In the genomic region with DNA sequence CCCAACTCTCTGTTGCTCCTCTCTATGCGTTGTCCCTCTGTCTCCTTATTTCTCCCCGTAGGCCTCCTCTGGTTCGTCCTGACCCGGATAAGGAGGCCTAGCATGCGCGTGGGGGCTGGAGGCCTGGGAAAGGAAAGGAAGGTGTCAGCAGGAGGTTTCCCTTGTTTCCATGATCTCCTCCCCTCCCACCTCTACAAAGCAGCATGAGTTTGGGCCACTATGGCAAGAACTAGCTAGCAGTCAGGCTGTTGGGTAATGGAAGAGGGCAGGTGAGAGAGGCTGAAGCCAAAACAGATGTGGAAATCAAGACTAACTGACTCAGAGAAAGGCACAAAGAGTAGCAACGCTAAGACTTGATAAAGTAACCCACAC, we compare ENCODE assay signal across 7 cellular contexts. TPM values are rescaled to one million over a fixed set of nuclear protein-coding genes. Genes with fewer than 3 reads are reported as not detected.
A peak's percentile ranks its signal among the peaks of the same experiment; 100 is the strongest.
DNase-seq lines count a peak whose midpoint lies in the region; ATAC-seq, FAIRE-seq and TF ChIP-seq lines count a peak whose summit lies in the region.
"Had no signal": no experiment of that assay in that cellular context is flagged by ENCODE, and none has a peak within 500 bp of the region (broad histone marks: within the 10 kb centered on the region; RNA-seq: fewer than 3 reads in every experiment).

No MANE protein-coding gene starts in this region.

- H3K4me1 Mint-ChIP-seq in activated naive CD4-positive, alpha-beta T cell treated with anti-CD3 and anti-CD28 coated beads, Interleukin-2, amount 50 U/mL, for 24 hours, result peaks cover 17% of the 10 kb centered on the region

- no peaks in the 10 kb centered on the region for H3K27me3 Mint-ChIP-seq in activated naive CD4-positive, alpha-beta T cell treated with anti-CD3 and anti-CD28 coated beads, Interleukin-2, amount 50 U/mL, for 24 hours

- H3K9ac ChIP-seq in iPS-15b (ENCODE audit: low read depth, low read length), result no peak overlapping the region

- H3K27ac Mint-ChIP-seq in activated naive CD4-positive, alpha-beta T cell treated with anti-CD3 and anti-CD28 coated beads, Interleukin-2, amount 50 U/mL, for 24 hours, result no peak overlapping the region

- H3K27me3 ChIP-seq in iPS-15b (ENCODE audit: control insufficient read depth, insufficient read depth, low read length) (peaks cover 19% of the 10 kb centered on the region), upper lobe of left lung (no peaks in the 10 kb centered on the region)

- peak overlapping the region; percentile 91 for H3K4me3 Mint-ChIP-seq in activated naive CD4-positive, alpha-beta T cell treated with anti-CD3 and anti-CD28 coated beads, Interleukin-2, amount 50 U/mL, for 24 hours

- TF ChIP-seq CTCF in upper lobe of left lung (IDR thresholded peaks at IDR 0.05), result no peak

- H3K9me3 ChIP-seq in iPS-15b (ENCODE audit: control insufficient read depth, insufficient read depth, low read length), result no peaks in the 10 kb centered on the region
- no peaks in the 10 kb centered on the region for H3K9me3 ChIP-seq in upper lobe of left lung

- H3K36me3 ChIP-seq in iPS-15b (ENCODE audit: control insufficient read depth, insufficient read depth, low read length), result no peaks in the 10 kb centered on the region
- H3K36me3 ChIP-seq in upper lobe of left lung, result no peaks in the 10 kb centered on the region

- no peak for FAIRE-seq in urothelium cell line (lab: Jason Lieb, UNC)

- H3K4me1 ChIP-seq in iPS-15b (ENCODE audit: control insufficient read depth, insufficient read depth, low read length), result peaks cover 25% of the 10 kb centered on the region
- peaks cover 21 to 28% (median 25%) of the 10 kb centered on the region in 4 donors for H3K4me1 ChIP-seq in upper lobe of left lung
- H3K4me1 ChIP-seq: foreskin keratinocyte had no signal

- peak overlapping the region; percentile 53 to 80 (median 70) for H3K27ac ChIP-seq in upper lobe of left lung
- H3K27ac ChIP-seq: foreskin keratinocyte had no signal

- peak overlapping the region; percentile 83 for H3K4me3 ChIP-seq in iPS-15b (ENCODE audit: low read depth, low read length)
- H3K4me3 ChIP-seq in upper lobe of left lung, result peak overlapping the region in 3 of 4 donors; percentile 55 to 76 (median 57)

- no peak for TF ChIP-seq POLR2A in upper lobe of left lung (IDR thresholded peaks at IDR 0.05)

- TF ChIP-seq EP300 in upper lobe of left lung (IDR thresholded peaks at IDR 0.05), result no peak

- no peak for DNase-seq in activated naive CD4-positive, alpha-beta T cell treated with Interleukin-2 at 50 U/mL for 16 hours
- DNase-seq in upper lobe of left lung, result no peak
- no peak for DNase-seq in urothelium cell line (ENCODE audit: low spot score)
- no peak for DNase-seq in mucosa of gallbladder (ENCODE audit: low spot score)

- no peak for ATAC-seq in upper lobe of left lung (ENCODE audit: low FRiP score in 2 of 2)

- 17 to 35% methylated on average over 7 of the region's 7 CpGs for WGBS in upper lobe of left lung, 2 donors

- no peaks in the 10 kb centered on the region for H3K36me3 Mint-ChIP-seq in activated naive CD4-positive, alpha-beta T cell treated with anti-CD3 and anti-CD28 coated beads, Interleukin-2, amount 50 U/mL, for 24 hours

- no peaks in the 10 kb centered on the region for H3K9me3 Mint-ChIP-seq in activated naive CD4-positive, alpha-beta T cell treated with anti-CD3 and anti-CD28 coated beads, Interleukin-2, amount 50 U/mL, for 24 hours

RNA-seq across cellular contexts. Expression of a gene that starts 0.7 kb away (rescaled TPM):
- total RNA-seq in upper lobe of left lung (10 to 100 TPM in 1 of 6 donors, 1 to 10 TPM in 5; 2.1 to 13.6 (median 5.8) TPM), mucosa of gallbladder (9.1 TPM)

RNA-seq across cellular contexts. Expression of a gene that starts 9.3 kb away (rescaled TPM):
- 10 to 100 TPM in 5 of 6 donors, 1 to 10 TPM in 1; 7.4 to 19.1 (median 15.8) TPM for total RNA-seq in upper lobe of left lung
- total RNA-seq in mucosa of gallbladder, result 4.6 TPM
- total RNA-seq: foreskin keratinocyte had no signal

RNA-seq across cellular contexts. Expression of a gene that starts 18.6 kb away (rescaled TPM):
- total RNA-seq in upper lobe of left lung, result 10 to 100 TPM in 1 of 6 donors, 1 to 10 TPM in 5; 2.2 to 16.8 (median 6.2) TPM
- 11.5 TPM for total RNA-seq in mucosa of gallbladder

RNA-seq across cellular contexts. Expression of a gene that starts 18.8 kb away (rescaled TPM):
- total RNA-seq in upper lobe of left lung, result 10 to 100 TPM in 5 of 6 donors, 1 to 10 TPM in 1; 8.9 to 50.3 (median 25.9) TPM
- total RNA-seq in mucosa of gallbladder, result 36.4 TPM

RNA-seq across cellular contexts. Expression of a gene that starts 28.7 kb away (rescaled TPM):
- under 1 TPM in 2 of 6 donors, not detected in 4; 0.57 to 0.88 TPM for total RNA-seq in upper lobe of left lung
- total RNA-seq in mucosa of gallbladder, result 0.78 TPM
